Comparison of ENCODE assay signal across 11 cellular contexts in the genomic region with DNA sequence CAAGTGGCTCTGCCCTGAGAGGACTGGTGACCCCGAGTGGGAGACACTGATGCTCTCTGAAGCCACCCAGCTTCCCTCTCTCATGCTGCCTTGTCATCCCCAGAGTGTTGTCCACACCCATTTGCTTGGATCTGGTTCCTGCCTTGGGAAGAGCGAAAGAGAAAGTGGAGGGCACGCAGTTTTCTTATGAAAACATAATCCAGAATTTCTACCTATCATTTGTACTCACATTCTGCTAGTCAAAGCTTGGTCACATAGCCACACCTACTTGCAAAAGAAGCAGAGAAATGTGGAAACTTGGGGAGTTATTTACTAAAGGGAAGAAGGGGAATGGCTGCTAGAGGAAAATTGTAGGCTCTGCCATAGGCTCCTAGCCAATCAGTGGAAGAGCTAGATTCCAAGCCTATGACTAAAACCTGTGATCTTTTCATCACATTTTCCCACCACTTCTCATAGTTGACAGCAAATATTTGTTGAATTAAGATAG.
DNase-seq lines count a peak whose midpoint lies in the region; ATAC-seq, FAIRE-seq and TF ChIP-seq lines count a peak whose summit lies in the region.
"Had no signal": no experiment of that assay in that cellular context is flagged by ENCODE, and none has a peak within 500 bp of the region (broad histone marks: within the 10 kb centered on the region; RNA-seq: fewer than 3 reads in every experiment).

No MANE protein-coding gene starts in this region.

- no peaks in the 10 kb centered on the region for H3K36me3 ChIP-seq in lung (ENCODE audit: control insufficient read depth in 2 of 2, insufficient read depth in 2 of 2, low read length in 2 of 2)
- H3K36me3 ChIP-seq in CD8-positive, alpha-beta memory T cell (ENCODE audit: insufficient read depth, low read length), result no peaks in the 10 kb centered on the region

- peak overlapping the region in 3 of 8 donors; percentile 3 to 38 (median 37) for H3K27ac Mint-ChIP-seq in CD8-positive, alpha-beta memory T cell
- H3K27ac Mint-ChIP-seq: T-helper 1 cell treated with Interleukin-12 subunit alpha and Interleukin-12 subunit beta and Interleukin-4 antibody, amounts not matched to agents 30 μg/mL and 1 μg/mL, for 36 hours had no signal

- no peaks in the 10 kb centered on the region for H3K9me3 Mint-ChIP-seq in CD8-positive, alpha-beta memory T cell
- H3K9me3 Mint-ChIP-seq: T-helper 1 cell treated with Interleukin-12 subunit alpha and Interleukin-12 subunit beta and Interleukin-4 antibody, amounts not matched to agents 30 μg/mL and 1 μg/mL, for 36 hours had no signal

- H3K4me1 Mint-ChIP-seq in CD8-positive, alpha-beta memory T cell, result peaks cover 16 to 18% (median 17%) of the 10 kb centered on the region in 3 donors

- H3K27ac ChIP-seq in coronary artery (peak overlapping the region; percentile 46 to 81), lung (ENCODE audit: low read depth in 1 of 2, low read length in 1 of 2) (peak overlapping the region in 1 of 2 donors; percentile 78)
- no peak overlapping the region for H3K27ac ChIP-seq in CD8-positive, alpha-beta memory T cell (ENCODE audit: low read depth, low read length)
- H3K27ac ChIP-seq: 22Rv1 had no signal

- TF ChIP-seq CTCF in coronary artery (IDR thresholded peaks at IDR 0.05) (no peak), lung (IDR thresholded peaks at IDR 0.05; ENCODE audit: control extremely low read depth, extremely low read depth) (no peak)

- POLR2A ChIA-PET in CD8-positive, alpha-beta memory T cell (lab: Charles Lee), result no interaction called here

- H3K27me3 ChIP-seq in lung (ENCODE audit: control insufficient read depth, insufficient read depth), result no peaks in the 10 kb centered on the region
- H3K27me3 ChIP-seq in CD8-positive, alpha-beta memory T cell (ENCODE audit: insufficient read depth, low read length, poor library complexity, severe bottlenecking), result no peaks in the 10 kb centered on the region

- peaks cover 3 to 6% of the 10 kb centered on the region in 2 donors for H3K4me1 ChIP-seq in lung (ENCODE audit: control insufficient read depth in 2 of 2, insufficient read depth in 2 of 2, low read length in 2 of 2)
- peaks cover 11% of the 10 kb centered on the region for H3K4me1 ChIP-seq in CD8-positive, alpha-beta memory T cell (ENCODE audit: insufficient read depth, low read length)

- CTCF ChIA-PET in CD8-positive, alpha-beta memory T cell (lab: Charles Lee), result interaction anchor here (1.2 kb wide), 1 partner anchor 9 kb away, joined by 3 read pairs; no protein-coding TSS in a partner anchor

- peak; percentile 75 for ATAC-seq in lung (ENCODE audit: insufficient read depth, low FRiP score)

- FAIRE-seq in urothelium cell line (lab: Jason Lieb, UNC), result peak; percentile 70

- no peaks in the 10 kb centered on the region for H3K9me3 ChIP-seq in lung (ENCODE audit: control insufficient read depth in 2 of 2, insufficient read depth in 1 of 2, low read length in 1 of 2)
- no peaks in the 10 kb centered on the region for H3K9me3 ChIP-seq in CD8-positive, alpha-beta memory T cell (ENCODE audit: low read length)

- peak; percentile 6 for DNase-seq in DMS53 treated with DMSO at 0.1 percent for 48 hours (lab: John Stamatoyannopoulos, UW; ENCODE audit: unreplicated experiment)
- no peak for DNase-seq in DMS53 (lab: John Stamatoyannopoulos, UW)
- no peak for DNase-seq in coronary artery (ENCODE audit: low spot score)
- DNase-seq in lung (ENCODE audit: low spot score), result no peak
- DNase-seq in urothelium cell line (ENCODE audit: low spot score), result peak; percentile 72
- DNase-seq in CD8-positive, alpha-beta memory T cell, result no peak
- DNase-seq in activated T-cell treated with anti-CD3 and anti-CD28 coated beads for 4 hours, result no peak
- DNase-seq in NCI-H2171 (lab: John Stamatoyannopoulos, UW), result no peak
- DNase-seq: NCI-H1694 treated with DMSO at 0.1 percent for 48 hours had no signal

- H3K4me3 Mint-ChIP-seq in CD8-positive, alpha-beta memory T cell, result no peak overlapping the region
- H3K4me3 Mint-ChIP-seq: T-helper 1 cell treated with Interleukin-12 subunit alpha and Interleukin-12 subunit beta and Interleukin-4 antibody, amounts not matched to agents 30 μg/mL and 1 μg/mL, for 36 hours had no signal

- 66 to 77% methylated on average over 3 of the region's 3 CpGs for WGBS in lung, 2 donors

- peak overlapping the region; percentile 46 for H3K4me3 ChIP-seq in coronary artery
- H3K4me3 ChIP-seq in lung, result no peak overlapping the region
- no peak overlapping the region for H3K4me3 ChIP-seq in CD8-positive, alpha-beta memory T cell (ENCODE audit: low read length)

- no peaks in the 10 kb centered on the region for H3K27me3 Mint-ChIP-seq in CD8-positive, alpha-beta memory T cell

- peaks cover 0 to 2% (median 2%) of the 10 kb centered on the region in 3 donors for H3K36me3 Mint-ChIP-seq in CD8-positive, alpha-beta memory T cell

Comparison
In these comparisons a context has a peak if more than half of its experiments do, and no peak if none do; other contexts are left out.
1. DNase-seq: peak in DMS53 treated with DMSO at 0.1 percent for 48 hours (single experiment) and urothelium cell line (single experiment); none in DMS53 (single experiment), coronary artery (single experiment), lung (single experiment), CD8-positive, alpha-beta memory T cell (0 of 5), activated T-cell treated with anti-CD3 and anti-CD28 coated beads for 4 hours (single experiment) and NCI-H2171 (single experiment).